ENCODE assay signal across 7 cellular contexts in genomic region chr2:70994055-70994444, GRCh38. TPM values are rescaled to one million over a fixed set of nuclear protein-coding genes. Genes with fewer than 3 reads are reported as not detected.
A peak's percentile ranks its signal among the peaks of the same experiment; 100 is the strongest.
DNase-seq lines count a peak whose midpoint lies in the region; ATAC-seq and TF ChIP-seq lines count a peak whose summit lies in the region.

No MANE protein-coding gene starts in this region.

- no peak overlapping the region for H3K27ac ChIP-seq in PC-3 (ENCODE audit: low read length)
- H3K27ac ChIP-seq in osteoblast (ENCODE audit: low read depth, low read length): peak overlapping the region; percentile 68

- H2AFZ ChIP-seq in PC-3 (ENCODE audit: low read length) (peak overlapping the region; percentile 90), osteoblast (ENCODE audit: low read length) (peak overlapping the region; percentile 56)

- ATAC-seq in PC-3 (peak; percentile 2; the same call in 1 of the 2 replicates), HG02840 (IDR thresholded peaks at IDR 0.05; ENCODE audit: low FRiP score, unreplicated experiment) (no peak)
- ATAC-seq in effector memory CD8-positive, alpha-beta T cell (replicated peaks): no peak

- peak overlapping the region; percentile 74 to 95 for H3K27ac Mint-ChIP-seq in effector memory CD8-positive, alpha-beta T cell

- no peak for DNase-seq in PC-3
- no peak for DNase-seq in effector memory CD8-positive, alpha-beta T cell
- no peak for DNase-seq in osteoblast (ENCODE audit: insufficient read length, low spot score, missing footprints)
- DNase-seq in SKM-1 (lab: John Stamatoyannopoulos, UW; ENCODE audit: unreplicated experiment): no peak
- DNase-seq in UCSD-AML1 (lab: John Stamatoyannopoulos, UW; ENCODE audit: unreplicated experiment): no peak

- H3K36me3 Mint-ChIP-seq in effector memory CD8-positive, alpha-beta T cell (ENCODE audit: insufficient read depth): peaks cover 23% of the 10 kb centered on the region

- H3K36me3 ChIP-seq in PC-3 (ENCODE audit: low read depth, low read length) (peaks cover 7% of the 10 kb centered on the region; the same call in 1 of the 2 replicates), osteoblast (ENCODE audit: insufficient read depth, low read length) (peaks cover 27% of the 10 kb centered on the region)

- POLR2A ChIA-PET in PC-3 (lab: Charles Lee; ENCODE audit: unreplicated experiment): no interaction called here

- H3K4me3 ChIP-seq in GM12875 (ENCODE audit: low read depth, low read length): peak overlapping the region; percentile 91
- peak overlapping the region; percentile 83 for H3K4me3 ChIP-seq in PC-3 (ENCODE audit: low read length)
- peak overlapping the region; percentile 94 for H3K4me3 ChIP-seq in osteoblast (ENCODE audit: insufficient read depth, low read length)

- no peak for TF ChIP-seq CTCF in GM12875 (IDR thresholded peaks at IDR 0.05; ENCODE audit: borderline replicate concordance, insufficient read depth, low read depth, low read length)
- no peak for TF ChIP-seq CTCF in PC-3 (conservative IDR thresholded peaks at IDR 0.05; ENCODE audit: low read depth, low read length)
- TF ChIP-seq CTCF in osteoblast (IDR thresholded peaks at IDR 0.05; ENCODE audit: extremely low read depth, low read depth, low read length): no peak

- BruUV-seq in PC-3 (replicated peaks; lab: Mats Ljungman, UMichigan): no TSS peak

- H3K27me3 ChIP-seq in PC-3 (ENCODE audit: low read length): no peaks in the 10 kb centered on the region
- no peaks in the 10 kb centered on the region for H3K27me3 ChIP-seq in osteoblast (ENCODE audit: insufficient read depth, low read length)

- H3K4me1 ChIP-seq in PC-3 (ENCODE audit: insufficient read depth, low read length) (peaks cover 11% of the 10 kb centered on the region), osteoblast (ENCODE audit: insufficient read depth, low read length) (peaks cover 22% of the 10 kb centered on the region)

- H3F3A ChIP-seq in PC-3 (ENCODE audit: low read length, unreplicated experiment): no peaks in the 10 kb centered on the region

- CTCF ChIA-PET in PC-3 (lab: Charles Lee): no interaction called here

- H4K20me1 ChIP-seq in PC-3 (ENCODE audit: low read length) (peaks cover 14% of the 10 kb centered on the region; the same call in 1 of the 2 replicates), osteoblast (ENCODE audit: insufficient read depth, low read length) (peaks cover 21% of the 10 kb centered on the region)

- H3K9me3 Mint-ChIP-seq in effector memory CD8-positive, alpha-beta T cell: no peaks in the 10 kb centered on the region

- peaks cover 27 to 34% of the 10 kb centered on the region in 2 donors for H3K4me1 Mint-ChIP-seq in effector memory CD8-positive, alpha-beta T cell (ENCODE audit: low read depth in 2 of 2)

- H3K79me2 ChIP-seq in PC-3 (ENCODE audit: low read length) (peaks cover 30% of the 10 kb centered on the region), osteoblast (ENCODE audit: insufficient read depth, low read length) (peaks cover 40% of the 10 kb centered on the region)

- H3K4me2 ChIP-seq in PC-3 (ENCODE audit: low read length): peak overlapping the region; percentile 89
- H3K4me2 ChIP-seq in osteoblast (ENCODE audit: insufficient read depth, low read length): peak overlapping the region; percentile 96

- H3K4me3 Mint-ChIP-seq in effector memory CD8-positive, alpha-beta T cell: peak overlapping the region; percentile 87 to 100

- no peaks in the 10 kb centered on the region for H3K9me3 ChIP-seq in PC-3 (ENCODE audit: low read length)
- H3K9me3 ChIP-seq in osteoblast (ENCODE audit: low read depth, low read length): no peaks in the 10 kb centered on the region

- no peaks in the 10 kb centered on the region for H3K9me2 ChIP-seq in PC-3 (replicated peaks; ENCODE audit: low read length)

- H3K9ac ChIP-seq in PC-3 (ENCODE audit: low read length): peak overlapping the region; percentile 92

- intact Hi-C loops in PC-3 (cut with micrococcal nuclease): no loop called here

- no peaks in the 10 kb centered on the region for H3K27me3 Mint-ChIP-seq in effector memory CD8-positive, alpha-beta T cell

RNA-seq across cellular contexts. Expression of gene TEX261, which starts 0.6 kb away (rescaled TPM):
- 51.8 and 54.2 TPM in 2 replicates for total RNA-seq in PC-3 (2014; rRNA removed)
- 30.0 and 36.8 TPM in 2 replicates for total RNA-seq in osteoblast

RNA-seq across cellular contexts. Expression of gene ANKRD53, which starts 15.6 kb away (rescaled TPM):
- total RNA-seq in PC-3 (2014; rRNA removed) (not detected in 2 replicates), osteoblast (0.88 and 1.1 TPM in 2 replicates)

RNA-seq across cellular contexts. Expression of gene ATP6V1B1, which starts 58.4 kb away (rescaled TPM):
- total RNA-seq in PC-3 (2014; rRNA removed) (not detected in 2 replicates), osteoblast (0.88 and 2.5 TPM in 2 replicates)
